In genomic region chr11:46593550-46594382, GRCh38 we compare ENCODE assay signal across 8 cellular contexts. TPM values are rescaled to one million over a fixed set of nuclear protein-coding genes. Genes with fewer than 3 reads are reported as not detected.
A peak's percentile ranks its signal among the peaks of the same experiment; 100 is the strongest.
DNase-seq lines count a peak whose midpoint lies in the region; ATAC-seq, FAIRE-seq and TF ChIP-seq lines count a peak whose summit lies in the region.

A gene with protein sequence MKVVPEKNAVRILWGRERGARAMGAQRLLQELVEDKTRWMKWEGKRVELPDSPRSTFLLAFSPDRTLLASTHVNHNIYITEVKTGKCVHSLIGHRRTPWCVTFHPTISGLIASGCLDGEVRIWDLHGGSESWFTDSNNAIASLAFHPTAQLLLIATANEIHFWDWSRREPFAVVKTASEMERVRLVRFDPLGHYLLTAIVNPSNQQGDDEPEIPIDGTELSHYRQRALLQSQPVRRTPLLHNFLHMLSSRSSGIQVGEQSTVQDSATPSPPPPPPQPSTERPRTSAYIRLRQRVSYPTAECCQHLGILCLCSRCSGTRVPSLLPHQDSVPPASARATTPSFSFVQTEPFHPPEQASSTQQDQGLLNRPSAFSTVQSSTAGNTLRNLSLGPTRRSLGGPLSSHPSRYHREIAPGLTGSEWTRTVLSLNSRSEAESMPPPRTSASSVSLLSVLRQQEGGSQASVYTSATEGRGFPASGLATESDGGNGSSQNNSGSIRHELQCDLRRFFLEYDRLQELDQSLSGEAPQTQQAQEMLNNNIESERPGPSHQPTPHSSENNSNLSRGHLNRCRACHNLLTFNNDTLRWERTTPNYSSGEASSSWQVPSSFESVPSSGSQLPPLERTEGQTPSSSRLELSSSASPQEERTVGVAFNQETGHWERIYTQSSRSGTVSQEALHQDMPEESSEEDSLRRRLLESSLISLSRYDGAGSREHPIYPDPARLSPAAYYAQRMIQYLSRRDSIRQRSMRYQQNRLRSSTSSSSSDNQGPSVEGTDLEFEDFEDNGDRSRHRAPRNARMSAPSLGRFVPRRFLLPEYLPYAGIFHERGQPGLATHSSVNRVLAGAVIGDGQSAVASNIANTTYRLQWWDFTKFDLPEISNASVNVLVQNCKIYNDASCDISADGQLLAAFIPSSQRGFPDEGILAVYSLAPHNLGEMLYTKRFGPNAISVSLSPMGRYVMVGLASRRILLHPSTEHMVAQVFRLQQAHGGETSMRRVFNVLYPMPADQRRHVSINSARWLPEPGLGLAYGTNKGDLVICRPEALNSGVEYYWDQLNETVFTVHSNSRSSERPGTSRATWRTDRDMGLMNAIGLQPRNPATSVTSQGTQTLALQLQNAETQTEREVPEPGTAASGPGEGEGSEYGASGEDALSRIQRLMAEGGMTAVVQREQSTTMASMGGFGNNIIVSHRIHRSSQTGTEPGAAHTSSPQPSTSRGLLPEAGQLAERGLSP (N-terminal part only) (minus strand): TSS chr11:46594023. CDS start chr11:46548380, 45,643 bp downstream.

- peak in 1 of 2 donors; percentile 60 for TF ChIP-seq POLR2A in thyroid gland (IDR thresholded peaks at IDR 0.05)

- peaks cover 50% of the 10 kb centered on the region for H3K79me2 ChIP-seq in SU-DHL-6 (ENCODE audit: insufficient read depth, low read length)

- POLR2A ChIA-PET in activated naive CD8-positive, alpha-beta T cell treated with anti-CD3 and anti-CD28 coated beads, Interleukin-2, amount 10 ng/mL, durations not matched to agents 7 days and 5 days (lab: Charles Lee) = interaction anchor here (0.5 to 1.9 kb wide), 15 partner anchors 9 to 107 kb away, joined by 3 to 24 read pairs (median 5); partner anchors contain the start of genes ARHGAP1, ATG13, HARBI1 and ZNF408

- ATAC-seq in HG02623 (IDR thresholded peaks at IDR 0.05; ENCODE audit: unreplicated experiment) (peak; percentile 74), Right ventricle myocardium superior (ENCODE audit: poor library complexity) (peak; percentile 94), pancreas (peak; percentile 98 to 99 (median 98))
- ATAC-seq in activated naive CD8-positive, alpha-beta T cell treated with anti-CD3 and anti-CD28 coated beads, Interleukin-2, amount 10 ng/mL, durations not matched to agents 7 days and 5 days (ENCODE audit: low read depth) = peak; percentile 88

- H3K27me3 ChIP-seq in SU-DHL-6 (ENCODE audit: low read length) = no peaks in the 10 kb centered on the region
- H3K27me3 ChIP-seq in pancreas = no peaks in the 10 kb centered on the region
- no peaks in the 10 kb centered on the region for H3K27me3 ChIP-seq in thyroid gland

- H3K36me3 ChIP-seq in SU-DHL-6 (ENCODE audit: low read length) = no peaks in the 10 kb centered on the region
- no peaks in the 10 kb centered on the region for H3K36me3 ChIP-seq in pancreas
- no peaks in the 10 kb centered on the region for H3K36me3 ChIP-seq in thyroid gland

- intact Hi-C loops in Right ventricle myocardium superior (cut with DNase I) = no loop called here
- intact Hi-C loops in pancreas (cut with DNase I) = no loop called here
- intact Hi-C loops in thyroid gland (cut with DNase I) = no loop called here

- H3K27ac Mint-ChIP-seq in activated naive CD8-positive, alpha-beta T cell treated with anti-CD3 and anti-CD28 coated beads, Interleukin-2, amount 10 ng/mL, durations not matched to agents 7 days and 5 days = peak within 1 kb of the TSS; percentile 91

- no peaks in the 10 kb centered on the region for H3K9me2 ChIP-seq in SU-DHL-6 (replicated peaks; ENCODE audit: insufficient read depth, low read length)

- peak within 1 kb of the TSS; percentile 95 for H3K9ac ChIP-seq in SU-DHL-6 (ENCODE audit: low read length)

- H3K4me1 ChIP-seq in pancreas (peaks cover 0 to 34% (median 3%) of the 10 kb centered on the region in 3 donors), thyroid gland (peaks cover 18 to 37% of the 10 kb centered on the region in 2 donors)

- DNase-seq in GM10266 (ENCODE audit: extremely low spot score) (peak; percentile 83), NCI-H1105 treated with DMSO at 0.1 percent for 48 hours (lab: John Stamatoyannopoulos, UW) (peak; percentile 90), Right ventricle myocardium superior (peak; percentile 92), pancreas (peak; percentile 74 to 89 (median 82)), thyroid gland (peak; percentile 78 to 85)
- DNase-seq in activated naive CD8-positive, alpha-beta T cell treated with anti-CD3 and anti-CD28 coated beads, Interleukin-2, amount 10 ng/mL, durations not matched to agents 7 days and 5 days = peak; percentile 84

- no peak for FAIRE-seq in pancreas (lab: Jason Lieb, UNC)

- H3K4me3 ChIP-seq in SU-DHL-6 (ENCODE audit: insufficient read depth, low read length, poor library complexity, severe bottlenecking) (peak within 1 kb of the TSS; percentile 99), pancreas (peak within 1 kb of the TSS; percentile 72 to 89 (median 83)), thyroid gland (replicated peaks in 1 of 3) (peak within 1 kb of the TSS; percentile 60 to 81 (median 79))

- H4K20me1 ChIP-seq in SU-DHL-6 (ENCODE audit: low read depth, low read length) = no peaks in the 10 kb centered on the region

- WGBS in pancreas, 2 donors = 1 to 2% methylated on average over 54 of the region's 54 CpGs
- WGBS in thyroid gland, 2 donors = 2% methylated on average over 46 to 48 of the region's 54 CpGs

- H2AFZ ChIP-seq in SU-DHL-6 (ENCODE audit: low read depth, low read length, severe bottlenecking) = peak within 1 kb of the TSS; percentile 95

- peaks cover 5% of the 10 kb centered on the region for H3K36me3 Mint-ChIP-seq in activated naive CD8-positive, alpha-beta T cell treated with anti-CD3 and anti-CD28 coated beads, Interleukin-2, amount 10 ng/mL, durations not matched to agents 7 days and 5 days

- no peaks in the 10 kb centered on the region for H3K9me3 Mint-ChIP-seq in activated naive CD8-positive, alpha-beta T cell treated with anti-CD3 and anti-CD28 coated beads, Interleukin-2, amount 10 ng/mL, durations not matched to agents 7 days and 5 days

- H3K9me3 ChIP-seq in SU-DHL-6 (ENCODE audit: insufficient read depth, low read length) (no peaks in the 10 kb centered on the region), pancreas (no peaks in the 10 kb centered on the region), thyroid gland (no peaks in the 10 kb centered on the region)

- no peaks in the 10 kb centered on the region for H3K27me3 Mint-ChIP-seq in activated naive CD8-positive, alpha-beta T cell treated with anti-CD3 and anti-CD28 coated beads, Interleukin-2, amount 10 ng/mL, durations not matched to agents 7 days and 5 days

- peak within 1 kb of the TSS; percentile 96 for H3K4me3 Mint-ChIP-seq in activated naive CD8-positive, alpha-beta T cell treated with anti-CD3 and anti-CD28 coated beads, Interleukin-2, amount 10 ng/mL, durations not matched to agents 7 days and 5 days

- peaks cover 4% of the 10 kb centered on the region; the same call in 1 of the 2 replicates for H3F3A ChIP-seq in SU-DHL-6 (ENCODE audit: insufficient read depth)

- H3K27ac ChIP-seq in SU-DHL-6 (ENCODE audit: low read depth, low read length) (peak within 1 kb of the TSS; percentile 29; the same call in 1 of the 2 replicates), pancreas (peak within 1 kb of the TSS; percentile 12 to 71 (median 54)), thyroid gland (peak within 1 kb of the TSS; percentile 67 to 83 (median 78))

- no peak for TF ChIP-seq CTCF in GM10266 (IDR thresholded peaks at IDR 0.05; ENCODE audit: control insufficient read depth, insufficient read depth, low read depth, missing control alignments)
- no peak for TF ChIP-seq CTCF in SU-DHL-6 (IDR thresholded peaks at IDR 0.05; ENCODE audit: insufficient read depth, low read length, poor library complexity, severe bottlenecking)
- TF ChIP-seq CTCF in pancreas (IDR thresholded peaks at IDR 0.05) = no peak
- peak in 1 of 6 experiments; percentile 4 for TF ChIP-seq CTCF in thyroid gland (IDR thresholded peaks at IDR 0.05)

- H3K4me2 ChIP-seq in SU-DHL-6 (ENCODE audit: low read depth, low read length, poor library complexity, severe bottlenecking) = peak within 1 kb of the TSS; percentile 75

- peaks cover 27% of the 10 kb centered on the region for H3K4me1 Mint-ChIP-seq in activated naive CD8-positive, alpha-beta T cell treated with anti-CD3 and anti-CD28 coated beads, Interleukin-2, amount 10 ng/mL, durations not matched to agents 7 days and 5 days

RNA-seq across cellular contexts. Expression of the gene that starts here (rescaled TPM):
- 10 to 100 TPM; 39.1 to 40.5 TPM for total RNA-seq in activated naive CD8-positive, alpha-beta T cell treated with anti-CD3 and anti-CD28 coated beads, Interleukin-2, amount 10 ng/mL, durations not matched to agents 7 days and 5 days
- 12.3 TPM for total RNA-seq in Right ventricle myocardium superior
- total RNA-seq in pancreas = 10 to 100 TPM; 10.2 to 18.7 (median 12.4) TPM
- 1 to 10 TPM; 6.8 to 8.2 TPM for polyA plus RNA-seq in pancreas
- 10 to 100 TPM; 36.0 to 59.2 (median 51.9) TPM for total RNA-seq in thyroid gland

Comparison
In these comparisons a context has a peak if more than half of its experiments do, and no peak if none do; other contexts are left out.
1. Peak in every context shown above with its lines: DNase-seq, ATAC-seq, H3K4me3 ChIP-seq and H3K27ac ChIP-seq.